In the genomic region with DNA sequence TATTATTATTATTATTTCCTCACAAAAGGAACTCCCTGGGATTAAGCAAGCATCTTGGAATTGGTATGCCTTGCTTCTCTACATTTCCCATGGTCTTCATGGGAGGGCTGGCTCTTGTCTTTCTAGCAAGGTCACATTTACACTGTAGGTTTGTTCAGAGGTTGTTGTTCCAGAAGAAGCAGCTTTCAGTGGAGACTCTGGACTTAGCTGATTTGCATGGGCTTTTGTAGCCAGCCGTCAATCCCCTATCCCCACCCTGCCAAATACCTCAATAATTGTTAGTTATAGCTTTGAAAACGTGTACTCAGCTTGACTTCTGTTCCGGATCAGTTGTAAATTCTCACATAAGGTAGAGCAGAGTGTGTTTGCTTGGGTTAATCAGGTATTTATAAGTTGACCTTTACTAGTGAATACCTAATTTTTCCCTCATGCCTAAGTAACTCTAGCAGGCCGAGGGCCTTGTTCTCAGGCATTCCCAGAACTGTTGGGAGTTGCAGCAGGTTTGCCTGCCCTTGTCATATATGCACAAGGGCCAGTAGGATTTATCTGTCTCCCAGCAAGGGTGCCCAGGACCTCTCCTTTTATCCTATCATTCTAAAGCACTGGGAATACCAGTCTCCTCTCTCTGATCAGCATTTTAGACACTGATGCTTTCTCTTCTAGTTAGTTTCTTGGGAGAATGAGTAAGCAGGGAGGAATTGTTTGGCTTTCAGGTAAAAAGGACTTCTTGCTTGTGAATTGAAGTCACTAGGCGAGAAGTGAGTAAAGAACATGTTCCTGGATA, we compare ENCODE assay signal across 11 cellular contexts. TPM values are rescaled to one million over a fixed set of nuclear protein-coding genes. Genes with fewer than 3 reads are reported as not detected.
DNase-seq lines count a peak whose midpoint lies in the region; ATAC-seq and TF ChIP-seq lines count a peak whose summit lies in the region.
"Had no signal": no experiment of that assay in that cellular context is flagged by ENCODE, and none has a peak within 500 bp of the region (broad histone marks: within the 10 kb centered on the region; RNA-seq: fewer than 3 reads in every experiment).

No MANE protein-coding gene starts in this region.

- ATAC-seq in GM19328 (IDR thresholded peaks at IDR 0.05; ENCODE audit: unreplicated experiment), result no peak

- H3K9me3 ChIP-seq in BLaER1 treated with 17β-estradiol and CSF1 and Interleukin-3, amounts not matched to agents 10 nM and 100 nM (replicated peaks in 1 of 11), result 0 out of 22 replicates have a peak, but pooled peaks cover 0 to 4% (median 0%) of the 10 kb centered on the region in 11 experiments
- H3K9me3 ChIP-seq in mammary epithelial cell (replicated peaks; ENCODE audit: insufficient read depth, low read length), result no peaks in the 10 kb centered on the region
- no peaks in the 10 kb centered on the region for H3K9me3 ChIP-seq in muscle layer of duodenum (ENCODE audit: control insufficient read depth in 1 of 2, low read length in 2 of 2)

- no TSS peak for BruUV-seq in mammary epithelial cell (replicated peaks; lab: Mats Ljungman, UMichigan)

- no peak overlapping the region for H2AFZ ChIP-seq in mammary epithelial cell (ENCODE audit: low read depth, low read length)

- peaks cover 61 to 97% (median 80%) of the 10 kb centered on the region in 10 experiments for H3K4me1 ChIP-seq in BLaER1 treated with 17β-estradiol and CSF1 and Interleukin-3, amounts not matched to agents 10 nM and 100 nM
- H3K4me1 ChIP-seq in mammary epithelial cell (ENCODE audit: insufficient read depth, low read length), result peaks cover 25% of the 10 kb centered on the region
- peaks cover 27 to 29% of the 10 kb centered on the region in 2 donors for H3K4me1 ChIP-seq in muscle layer of duodenum (ENCODE audit: control insufficient read depth in 1 of 2, insufficient read depth in 2 of 2, low read length in 2 of 2)

- intact Hi-C loops in mammary epithelial cell (cut with micrococcal nuclease), result no loop called here

- H3K9ac ChIP-seq in BLaER1 treated with 17β-estradiol and CSF1 and Interleukin-3, amounts not matched to agents 10 nM and 100 nM, result no peak overlapping the region
- H3K9ac ChIP-seq in mammary epithelial cell (ENCODE audit: insufficient read depth, low read length), result no peak overlapping the region
- H3K9ac ChIP-seq: KMS-11 had no signal

- peak; percentile 81 for DNase-seq in HT-29 (ENCODE audit: low spot score)
- DNase-seq in mammary epithelial cell, result peak; percentile 73
- DNase-seq in HUDEP-2 (lab: John Stamatoyannopoulos, UW; ENCODE audit: unreplicated experiment in 76 of 76), result no peak
- no peak for DNase-seq in NCI-H446 treated with DMSO at 0.1 percent for 48 hours (lab: John Stamatoyannopoulos, UW)
- no peak for DNase-seq in DMS79 (lab: John Stamatoyannopoulos, UW)
- DNase-seq: occipital lobe had no signal

- dilution Hi-C loops in mammary epithelial cell (cut with HindIII; ENCODE audit: low sequenced_read_pairs), result no loop called here

- H3K4me3 ChIP-seq in BLaER1 treated with 17β-estradiol and CSF1 and Interleukin-3, amounts not matched to agents 10 nM and 100 nM, result no peak overlapping the region
- H3K4me3 ChIP-seq in mammary epithelial cell (replicated peaks in 1 of 3; ENCODE audit: insufficient read depth in 1 of 3, low read depth in 2 of 3, low read length in 3 of 3) (no peak overlapping the region), muscle layer of duodenum (ENCODE audit: low read depth in 1 of 2, low read length in 2 of 2) (no peak overlapping the region)
- H3K4me3 ChIP-seq: coronary artery had no signal

- no peaks in the 10 kb centered on the region for H3K27me3 ChIP-seq in BLaER1 treated with 17β-estradiol and CSF1 and Interleukin-3, amounts not matched to agents 10 nM and 100 nM
- H3K27me3 ChIP-seq in mammary epithelial cell (ENCODE audit: insufficient read depth, low read length) (no peaks in the 10 kb centered on the region), muscle layer of duodenum (ENCODE audit: low read depth, low read length) (no peaks in the 10 kb centered on the region)

- peaks cover 0 to 8% (median 0%) of the 10 kb centered on the region in 11 experiments; a peak in 3 of 22 replicates for H3K36me3 ChIP-seq in BLaER1 treated with 17β-estradiol and CSF1 and Interleukin-3, amounts not matched to agents 10 nM and 100 nM
- H3K36me3 ChIP-seq in mammary epithelial cell (ENCODE audit: insufficient read depth, low read length), result no peaks in the 10 kb centered on the region
- no peaks in the 10 kb centered on the region for H3K36me3 ChIP-seq in muscle layer of duodenum (ENCODE audit: control insufficient read depth in 1 of 2, insufficient read depth in 2 of 2, low read length in 2 of 2)

- in situ Hi-C loops in mammary epithelial cell (cut with MboI; ENCODE audit: low sequenced_read_pairs in 2 of 2), result no loop called here

- H3K79me2 ChIP-seq in mammary epithelial cell (ENCODE audit: insufficient read depth, low read length), result peaks cover 82% of the 10 kb centered on the region

- CTCF ChIA-PET in mammary epithelial cell (lab: Charles Lee; ENCODE audit: low non-redundant PET), result no interaction called here

- H3K27ac ChIP-seq in BLaER1 treated with 17β-estradiol and CSF1 and Interleukin-3, amounts not matched to agents 10 nM and 100 nM, result peak overlapping the region in 2 of 11 experiments; percentile 21 to 23; a peak in 1 of 22 replicates
- H3K27ac ChIP-seq in mammary epithelial cell (ENCODE audit: insufficient read depth, low read depth, low read length) (peak overlapping the region; percentile 12), muscle layer of duodenum (ENCODE audit: low read length) (peak overlapping the region; percentile 10)
- H3K27ac ChIP-seq: coronary artery, KMS-11 had no signal

- H3K4me2 ChIP-seq in BLaER1 treated with 17β-estradiol and CSF1 and Interleukin-3, amounts not matched to agents 10 nM and 100 nM, result peak overlapping the region in 9 of 11 experiments; percentile 0 to 90 (median 76); a peak in 8 of 22 replicates
- H3K4me2 ChIP-seq in mammary epithelial cell (ENCODE audit: insufficient read depth, low read depth, low read length), result peak overlapping the region; percentile 4
- H3K4me2 ChIP-seq: KMS-11 had no signal

- no peak for TF ChIP-seq CTCF in mammary epithelial cell (conservative IDR thresholded peaks at IDR 0.05 in 1 of 2, IDR thresholded peaks at IDR 0.05 in 1 of 2; ENCODE audit: extremely low read depth in 1 of 2, insufficient read depth in 1 of 2, low read depth in 1 of 2, low read length in 2 of 2)

- H4K20me1 ChIP-seq in BLaER1 treated with 17β-estradiol and CSF1 and Interleukin-3, amounts not matched to agents 10 nM and 100 nM, result peaks cover 0 to 76% (median 10%) of the 10 kb centered on the region in 11 experiments; a peak in 14 of 22 replicates
- H4K20me1 ChIP-seq in mammary epithelial cell (ENCODE audit: insufficient read depth, low read length), result no peaks in the 10 kb centered on the region

- WGBS in mammary epithelial cell (ENCODE audit: low coverage, missing lambda C conversion rate), result 79% methylated on average over 4 of the region's 5 CpGs

RNA-seq across cellular contexts. Expression of gene STIM1, which starts 22.0 kb away (rescaled TPM):
- 28.3 and 29.4 TPM in 2 replicates for total RNA-seq in HT-29 (2014; rRNA removed; shearing (Covaris generic))
- 10 to 100 TPM; 57.0 to 74.0 TPM for total RNA-seq in mammary epithelial cell
- polyA plus RNA-seq in mammary epithelial cell, result 45.2 TPM
- 74.4 TPM for polyA minus RNA-seq in mammary epithelial cell

RNA-seq across cellular contexts. Expression of gene RHOG, which starts 36.7 kb away (rescaled TPM):
- 53.4 and 58.9 TPM in 2 replicates for total RNA-seq in HT-29 (2014; rRNA removed; shearing (Covaris generic))
- 10 to 100 TPM; 11.5 to 61.4 TPM for total RNA-seq in mammary epithelial cell
- 92.3 TPM for polyA plus RNA-seq in mammary epithelial cell
- polyA minus RNA-seq in mammary epithelial cell, result 107 TPM

Comparison
In these comparisons a context has a peak if more than half of its experiments do, and no peak if none do; other contexts are left out.
1. DNase-seq: peak in HT-29 (single experiment) and mammary epithelial cell (single experiment); none in HUDEP-2 (0 of 76), NCI-H446 treated with DMSO at 0.1 percent for 48 hours (single experiment) and DMS79 (single experiment).